10 cellular contexts compared by ENCODE assay signal in genomic region chr20:48298851-48299484, GRCh38.
DNase-seq lines count a peak whose midpoint lies in the region; ATAC-seq and TF ChIP-seq lines count a peak whose summit lies in the region.
"Had no signal": no experiment of that assay in that cellular context is flagged by ENCODE, and none has a peak within 500 bp of the region (broad histone marks: within the 10 kb centered on the region; RNA-seq: fewer than 3 reads in every experiment).

No MANE protein-coding gene starts in this region.

- no peaks in the 10 kb centered on the region for H3K36me3 ChIP-seq in HEK293 (ENCODE audit: control insufficient read depth in 2 of 2, insufficient read depth in 1 of 2, low read length in 2 of 2)
- H3K36me3 ChIP-seq in sigmoid colon, result no peaks in the 10 kb centered on the region

- H3K4me3 ChIP-seq in HEK293 (ENCODE audit: low read depth, low read length) (no peak overlapping the region), sigmoid colon (no peak overlapping the region), coronary artery (no peak overlapping the region)

- TF ChIP-seq POLR2A in sigmoid colon (IDR thresholded peaks at IDR 0.05), result no peak

- TF ChIP-seq CTCF in HEK293 (tag by site-specific recombination; IDR thresholded peaks at IDR 0.05) (no peak), sigmoid colon (IDR thresholded peaks at IDR 0.05) (no peak), coronary artery (IDR thresholded peaks at IDR 0.05) (no peak)

- H3K27ac Mint-ChIP-seq in stimulated activated effector memory CD8-positive, alpha-beta T cell treated with anti-CD3 and anti-CD28 coated beads, Interleukin-12 subunit alpha, Interleukin-12 subunit beta, amount 100 ng/mL, for 72 hours, result no peak overlapping the region
- H3K27ac Mint-ChIP-seq: activated naive CD4-positive, alpha-beta T cell treated with anti-CD3 and anti-CD28 coated beads, Interleukin-2, amount 50 U/mL, for 72 hours had no signal

- intact Hi-C loops in sigmoid colon (cut with DNase I), result loop anchor here (5.0 kb wide), 2 partner anchors 33 to 512 kb away; partner anchors contain the start of gene SULF2

- no peaks in the 10 kb centered on the region for H3K4me1 Mint-ChIP-seq in stimulated activated effector memory CD8-positive, alpha-beta T cell treated with anti-CD3 and anti-CD28 coated beads, Interleukin-12 subunit alpha, Interleukin-12 subunit beta, amount 100 ng/mL, for 72 hours

- no peak overlapping the region for H3K4me3 Mint-ChIP-seq in stimulated activated effector memory CD8-positive, alpha-beta T cell treated with anti-CD3 and anti-CD28 coated beads, Interleukin-12 subunit alpha, Interleukin-12 subunit beta, amount 100 ng/mL, for 72 hours

- peak in 2 of 4 donors; percentile 19 to 39 for TF ChIP-seq EP300 in sigmoid colon (IDR thresholded peaks at IDR 0.05)

- H3K27me3 ChIP-seq in sigmoid colon, result no peaks in the 10 kb centered on the region

- H3K4me1 ChIP-seq in HEK293 (ENCODE audit: control insufficient read depth, insufficient read depth, low read length) (peaks cover 10% of the 10 kb centered on the region), sigmoid colon (peaks cover 0 to 57% (median 43%) of the 10 kb centered on the region in 4 donors)

- ATAC-seq in esophagus mucosa (peak; percentile 55), GM21367 (IDR thresholded peaks at IDR 0.05; ENCODE audit: unreplicated experiment) (no peak)
- no peak for ATAC-seq in stimulated activated effector memory CD8-positive, alpha-beta T cell treated with anti-CD3 and anti-CD28 coated beads, Interleukin-12 subunit alpha, Interleukin-12 subunit beta, amount 100 ng/mL, for 72 hours
- ATAC-seq: activated naive CD4-positive, alpha-beta T cell treated with anti-CD3 and anti-CD28 coated beads, Interleukin-2, amount 50 U/mL, for 72 hours; stimulated activated naive CD8-positive, alpha-beta T cell treated with anti-CD3 and anti-CD28 coated beads, Interleukin-15, Interleukin-2, amounts not matched to agents 100 U/mL and 50 U/mL, for 24 hours had no signal

- WGBS in sigmoid colon, 2 donors, result 40 to 66% methylated on average over 7 of the region's 7 CpGs

- CTCF ChIA-PET in HEK293 (lab: Yijun Ruan, JAX), result interaction anchor here (0.5 to 1.8 kb wide), 4 partner anchors 15 to 336 kb away, joined by 3 to 14 read pairs (median 4); no protein-coding TSS in a partner anchor

- H3K9me3 ChIP-seq in HEK293 (ENCODE audit: control insufficient read depth, insufficient read depth, low read depth, low read length) (no peaks in the 10 kb centered on the region; the same call in 1 of the 2 replicates), sigmoid colon (no peaks in the 10 kb centered on the region)

- POLR2A ChIA-PET in HEK293 (lab: Yijun Ruan, JAX), result no interaction called here

- DNase-seq in NCI-H748 (lab: John Stamatoyannopoulos, UW; ENCODE audit: unreplicated experiment), result peak; percentile 85
- no peak for DNase-seq in sigmoid colon
- no peak for DNase-seq in activated naive CD4-positive, alpha-beta T cell treated with Interleukin-2 at 50 U/mL for 16 hours
- DNase-seq in coronary artery (ENCODE audit: low spot score), result no peak
- no peak for DNase-seq in stimulated activated effector memory CD8-positive, alpha-beta T cell treated with anti-CD3 and anti-CD28 coated beads, Interleukin-12 subunit alpha, Interleukin-12 subunit beta, amount 100 ng/mL, for 72 hours (ENCODE audit: low spot score in 2 of 2)
- DNase-seq: stimulated activated naive CD8-positive, alpha-beta T cell treated with anti-CD3 and anti-CD28 coated beads, Interleukin-15, Interleukin-2, amounts not matched to agents 100 U/mL and 50 U/mL, for 24 hours had no signal

- H3K9me3 Mint-ChIP-seq in stimulated activated effector memory CD8-positive, alpha-beta T cell treated with anti-CD3 and anti-CD28 coated beads, Interleukin-12 subunit alpha, Interleukin-12 subunit beta, amount 100 ng/mL, for 72 hours, result no peaks in the 10 kb centered on the region
- H3K9me3 Mint-ChIP-seq: activated naive CD4-positive, alpha-beta T cell treated with anti-CD3 and anti-CD28 coated beads, Interleukin-2, amount 50 U/mL, for 72 hours had no signal

- H3K27ac ChIP-seq in HEK293 (ENCODE audit: extremely low read depth, low read depth, low read length) (peak overlapping the region; percentile 50), sigmoid colon (peak overlapping the region; percentile 43 to 74 (median 66)), coronary artery (no peak overlapping the region)

- H3K36me3 Mint-ChIP-seq in stimulated activated effector memory CD8-positive, alpha-beta T cell treated with anti-CD3 and anti-CD28 coated beads, Interleukin-12 subunit alpha, Interleukin-12 subunit beta, amount 100 ng/mL, for 72 hours, result no peaks in the 10 kb centered on the region
- H3K36me3 Mint-ChIP-seq: activated naive CD4-positive, alpha-beta T cell treated with anti-CD3 and anti-CD28 coated beads, Interleukin-2, amount 50 U/mL, for 72 hours had no signal

TF ChIP-seq in HEK293, 187 proteins besides CTCF, POLR2A, EP300 and RAD21 (continues in another document):
- TF ChIP-seq ZSCAN18 (tag by site-specific recombination; IDR thresholded peaks at IDR 0.05) (no peak), ZNF785 (tag by site-specific recombination; IDR thresholded peaks at IDR 0.05) (no peak), ZNF585B (tag by site-specific recombination; IDR thresholded peaks at IDR 0.05) (no peak), ZSCAN30 (tag by site-specific recombination; IDR thresholded peaks at IDR 0.05) (no peak), ZNF114 (tag by site-specific recombination; IDR thresholded peaks at IDR 0.05) (no peak), ZNF473 (tag by site-specific recombination; IDR thresholded peaks at IDR 0.05) (no peak), ZNF2 (tag by site-specific recombination; IDR thresholded peaks at IDR 0.05) (no peak), ZNF558 (tag by site-specific recombination; IDR thresholded peaks at IDR 0.05) (no peak), ZBTB11 (tag by site-specific recombination; conservative IDR thresholded peaks at IDR 0.05; ENCODE audit: low read depth) (no peak), ZNF416 (tag by site-specific recombination; IDR thresholded peaks at IDR 0.05) (no peak), ZNF449 (tag by site-specific recombination; IDR thresholded peaks at IDR 0.05) (peak; percentile 88), ZNF324 (tag by site-specific recombination; IDR thresholded peaks at IDR 0.05) (no peak), ZNF548 (tag by site-specific recombination; IDR thresholded peaks at IDR 0.05) (no peak), KLF10 (tag by site-specific recombination; IDR thresholded peaks at IDR 0.05) (no peak), TRIM28 (IDR thresholded peaks at IDR 0.05; ENCODE audit: borderline replicate concordance, low read length) (no peak)

Comparison
In these comparisons a context has a peak if more than half of its experiments do, and no peak if none do; other contexts are left out.
1. H3K27ac ChIP-seq: peak in HEK293 (single experiment) and sigmoid colon (4 of 4); none in coronary artery (0 of 2).